20 cellular contexts compared by ENCODE assay signal in genomic region chr20:16095241-16095640, GRCh38.
"Had no signal": no experiment of that assay in that cellular context is flagged by ENCODE, and none has a peak within 500 bp of the region (broad histone marks: within the 10 kb centered on the region; RNA-seq: fewer than 3 reads in every experiment).

No MANE protein-coding gene starts in this region.

- H3K4me1 Mint-ChIP-seq: natural killer cell; stimulated activated effector memory CD8-positive, alpha-beta T cell treated with anti-CD3 and anti-CD28 coated beads, Interleukin-12 subunit alpha, Interleukin-12 subunit beta, amount 100 ng/mL, for 72 hours had no signal

- H3K4me3 ChIP-seq: dorsolateral prefrontal cortex, hepatocyte, left lung, pancreas, right lobe of liver, stomach, tibial artery had no signal

- H3K4me1 ChIP-seq: left lung, pancreas, stomach, tibial artery had no signal

- H3K36me3 Mint-ChIP-seq: natural killer cell; stimulated activated effector memory CD8-positive, alpha-beta T cell treated with anti-CD3 and anti-CD28 coated beads, Interleukin-12 subunit alpha, Interleukin-12 subunit beta, amount 100 ng/mL, for 72 hours; type B pancreatic cell had no signal

- H3K27me3 ChIP-seq: hepatocyte, left lung, pancreas, right lobe of liver, stomach, tibial artery had no signal

- H3K36me3 ChIP-seq: left lung, pancreas, right lobe of liver, stomach, tibial artery had no signal

- H3K4me3 Mint-ChIP-seq: natural killer cell; stimulated activated effector memory CD8-positive, alpha-beta T cell treated with anti-CD3 and anti-CD28 coated beads, Interleukin-12 subunit alpha, Interleukin-12 subunit beta, amount 100 ng/mL, for 72 hours; type B pancreatic cell had no signal

- DNase-seq: dorsolateral prefrontal cortex; effector CD4-positive, alpha-beta T cell; head of caudate nucleus; kidney; left lung; mesenchymal stem cell; midbrain; natural killer cell; occipital lobe; pancreas; right lobe of liver; stimulated activated CD4-positive, alpha-beta T cell treated with anti-CD3 and anti-CD28 coated beads, Interleukin-2, amount 100 ng/mL, for 24 hours; stimulated activated CD4-positive, alpha-beta T cell treated with anti-CD3 and anti-CD28 coated beads, Interleukin-4, amount 100 ng/mL, for 24 hours; stimulated activated naive CD4-positive, alpha-beta T cell treated with Interleukin-2 at 50 U/mL for 16 hours; stomach; tibial artery had no signal

- H3K9me3 ChIP-seq: pancreas, right lobe of liver had no signal

- H3K27ac Mint-ChIP-seq: natural killer cell; progenitor cell of endocrine pancreas; stimulated activated effector memory CD8-positive, alpha-beta T cell treated with anti-CD3 and anti-CD28 coated beads, Interleukin-12 subunit alpha, Interleukin-12 subunit beta, amount 100 ng/mL, for 72 hours; type B pancreatic cell had no signal

- ATAC-seq: left lung; natural killer cell; pancreas; right lobe of liver; stimulated activated effector memory CD8-positive, alpha-beta T cell treated with anti-CD3 and anti-CD28 coated beads, Interleukin-12 subunit alpha, Interleukin-12 subunit beta, amount 100 ng/mL, for 72 hours had no signal

- H3K27ac ChIP-seq: dorsolateral prefrontal cortex, hepatocyte, left lung, pancreas, right lobe of liver, stomach, tibial artery had no signal

- H3K9me3 Mint-ChIP-seq: natural killer cell had no signal

- H3K27me3 Mint-ChIP-seq: progenitor cell of endocrine pancreas, type B pancreatic cell had no signal
